Comparison of ENCODE assay signal across 22 cellular contexts in the genomic region with DNA sequence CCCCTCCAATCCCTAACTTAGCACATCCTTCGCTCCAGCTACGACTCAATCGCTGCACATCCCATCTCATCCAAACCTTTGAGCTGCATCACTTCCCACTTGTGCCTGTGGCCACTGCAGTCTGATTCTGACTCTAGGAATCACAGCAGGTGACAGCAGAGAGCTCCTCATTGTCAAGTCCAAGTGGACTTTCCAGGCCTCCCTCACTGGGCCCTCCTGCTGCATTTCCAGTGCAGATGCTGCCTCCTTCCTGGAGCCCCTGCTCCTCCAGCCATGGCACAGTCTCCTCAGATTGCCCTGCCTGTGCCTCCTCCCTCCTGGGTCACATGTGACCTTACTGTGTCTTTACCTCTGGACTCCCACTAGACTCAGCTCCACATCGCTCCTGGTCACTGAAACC.
"Had no signal": no experiment of that assay in that cellular context is flagged by ENCODE, and none has a peak within 500 bp of the region (broad histone marks: within the 10 kb centered on the region; RNA-seq: fewer than 3 reads in every experiment).

No MANE protein-coding gene starts in this region.

- H3K27ac ChIP-seq: dorsolateral prefrontal cortex, neutrophil, tibial artery had no signal

- DNase-seq: activated CD4-positive, alpha-beta T cell treated with anti-CD3 and anti-CD28 coated beads for 36 hours; activated CD4-positive, alpha-beta T cell treated with anti-CD3 and anti-CD28 coated beads, Interleukin-2, amount 50 U/mL, for 48 hours; activated CD8-positive, alpha-beta memory T cell treated with anti-CD3 and anti-CD28 coated beads, Interleukin-2, amount 10 ng/mL, durations not matched to agents 7 days and 5 days; activated naive CD4-positive, alpha-beta T cell treated with anti-CD3 and anti-CD28 coated beads for 36 hours; activated naive CD8-positive, alpha-beta T cell treated with anti-CD3 and anti-CD28 coated beads, Interleukin-2, amount 50 U/mL, for 24 hours; activated T-cell treated with anti-CD3 and anti-CD28 coated beads, Interleukin-2, amount 50 U/mL, for 1 hour; anterior cingulate cortex; central memory CD4-positive, alpha-beta T cell; dorsolateral prefrontal cortex; endodermal cell; erythroblast; left ventricle myocardium superior; mesenchymal stem cell; mucosa of descending colon; naive thymus-derived CD4-positive, alpha-beta T cell; stimulated activated naive CD4-positive, alpha-beta T cell treated with Interleukin-2 at 50 U/mL for 16 hours; substantia nigra; tibial artery had no signal

- ATAC-seq: activated CD4-positive, alpha-beta T cell treated with anti-CD3 and anti-CD28 coated beads for 36 hours; activated CD8-positive, alpha-beta memory T cell treated with anti-CD3 and anti-CD28 coated beads, Interleukin-2, amount 10 ng/mL, durations not matched to agents 7 days and 5 days; activated naive CD8-positive, alpha-beta T cell treated with anti-CD3 and anti-CD28 coated beads, Interleukin-2, amount 50 U/mL, for 24 hours; left ventricle myocardium superior; naive thymus-derived CD4-positive, alpha-beta T cell had no signal

- H3K9me3 Mint-ChIP-seq: activated naive CD4-positive, alpha-beta T cell treated with anti-CD3 and anti-CD28 coated beads for 36 hours; activated naive CD8-positive, alpha-beta T cell treated with anti-CD3 and anti-CD28 coated beads, Interleukin-2, amount 50 U/mL, for 24 hours; activated T-helper 2 cell treated with anti-CD3 and anti-CD28 coated beads, Interferon-gamma antibody, Interleukin-2, Interleukin-4, amounts not matched to agents 10 μg/mL and 5 μg/mL and 100 μg/mL, durations not matched to agents 14 hours and 24 hours and 36 hours; endodermal cell; WTC11 had no signal

- H3K36me3 ChIP-seq: neutrophil, tibial artery had no signal

- H3K9me3 ChIP-seq: mucosa of descending colon, neutrophil, tibial artery had no signal

- H3K27ac Mint-ChIP-seq: activated CD4-positive, alpha-beta T cell treated with anti-CD3 and anti-CD28 coated beads for 36 hours; activated CD8-positive, alpha-beta memory T cell treated with anti-CD3 and anti-CD28 coated beads, Interleukin-2, amount 10 ng/mL, durations not matched to agents 7 days and 5 days; activated naive CD4-positive, alpha-beta T cell treated with anti-CD3 and anti-CD28 coated beads for 36 hours; activated naive CD8-positive, alpha-beta T cell treated with anti-CD3 and anti-CD28 coated beads, Interleukin-2, amount 50 U/mL, for 24 hours; activated T-helper 2 cell treated with anti-CD3 and anti-CD28 coated beads, Interferon-gamma antibody, Interleukin-2, Interleukin-4, amounts not matched to agents 10 μg/mL and 5 μg/mL and 100 μg/mL, durations not matched to agents 14 hours and 24 hours and 36 hours; brain; endodermal cell; naive thymus-derived CD4-positive, alpha-beta T cell; WTC11 had no signal

- H3K36me3 Mint-ChIP-seq: activated CD8-positive, alpha-beta memory T cell treated with anti-CD3 and anti-CD28 coated beads, Interleukin-2, amount 10 ng/mL, durations not matched to agents 7 days and 5 days; WTC11 had no signal

- H3K4me1 Mint-ChIP-seq: endodermal cell had no signal

- H3K27me3 Mint-ChIP-seq: activated CD4-positive, alpha-beta T cell treated with anti-CD3 and anti-CD28 coated beads for 36 hours; activated naive CD8-positive, alpha-beta T cell treated with anti-CD3 and anti-CD28 coated beads, Interleukin-2, amount 50 U/mL, for 24 hours had no signal

- H3K4me3 Mint-ChIP-seq: activated CD4-positive, alpha-beta T cell treated with anti-CD3 and anti-CD28 coated beads for 36 hours; activated CD8-positive, alpha-beta memory T cell treated with anti-CD3 and anti-CD28 coated beads, Interleukin-2, amount 10 ng/mL, durations not matched to agents 7 days and 5 days; activated naive CD4-positive, alpha-beta T cell treated with anti-CD3 and anti-CD28 coated beads for 36 hours; activated naive CD8-positive, alpha-beta T cell treated with anti-CD3 and anti-CD28 coated beads, Interleukin-2, amount 50 U/mL, for 24 hours; brain; endodermal cell; naive thymus-derived CD4-positive, alpha-beta T cell; WTC11 had no signal

- H3K4me3 ChIP-seq: dorsolateral prefrontal cortex, mucosa of descending colon, tibial artery had no signal

- H3K4me1 ChIP-seq: tibial artery had no signal
